11 cellular contexts compared by ENCODE assay signal in genomic region chr10:10233256-10233655, GRCh38.
"Had no signal": no experiment of that assay in that cellular context is flagged by ENCODE, and none has a peak within 500 bp of the region (broad histone marks: within the 10 kb centered on the region; RNA-seq: fewer than 3 reads in every experiment).

No MANE protein-coding gene starts in this region.

- H3K36me3 ChIP-seq: gastrocnemius medialis had no signal

- H3K9me3 ChIP-seq: gastrocnemius medialis had no signal

- DNase-seq: activated CD4-positive, alpha-beta memory T cell treated with anti-CD3 and anti-CD28 coated beads for 36 hours; activated effector memory CD4-positive, alpha-beta T cell treated with anti-CD3 and anti-CD28 coated beads, Interleukin-2, amount 50 U/mL, for 16 hours; activated naive CD8-positive, alpha-beta T cell treated with anti-CD3 and anti-CD28 coated beads for 36 hours; activated T-cell treated with anti-CD3 and anti-CD28 coated beads, Interleukin-2, amount 50 U/mL, for 4 hours; endodermal cell; gastrocnemius medialis; mesendoderm; nephron progenitor cell; stimulated activated CD4-positive, alpha-beta T cell treated with anti-CD3 and anti-CD28 coated beads, Interleukin-4, amount 100 ng/mL, for 1 hour; stimulated activated CD8-positive, alpha-beta memory T cell treated with anti-CD3 and anti-CD28 coated beads, Interleukin-4, amount 100 ng/mL, for 48 hours; stimulated activated naive CD8-positive, alpha-beta T cell treated with anti-CD3 and anti-CD28 coated beads, Interleukin-15, Interleukin-2, amounts not matched to agents 100 U/mL and 50 U/mL, for 24 hours had no signal

- H3K27me3 ChIP-seq: gastrocnemius medialis had no signal

- H3K27ac ChIP-seq: gastrocnemius medialis had no signal

- H3K4me3 ChIP-seq: gastrocnemius medialis had no signal
